In genomic region chr13:110067355-110068175, GRCh38 we compare ENCODE assay signal across 17 cellular contexts.
"Had no signal": no experiment of that assay in that cellular context is flagged by ENCODE, and none has a peak within 500 bp of the region (broad histone marks: within the 10 kb centered on the region; RNA-seq: fewer than 3 reads in every experiment).

No MANE protein-coding gene starts in this region.

- ATAC-seq: activated CD8-positive, alpha-beta memory T cell treated with anti-CD3 and anti-CD28 coated beads, Interleukin-2, amount 10 ng/mL, durations not matched to agents 7 days and 5 days; activated naive CD4-positive, alpha-beta T cell treated with anti-CD3 and anti-CD28 coated beads, Interleukin-2, amount 50 U/mL, for 72 hours; left colon; natural killer cell treated with Interleukin-12 subunit alpha and Interleukin-12 subunit beta and Interleukin-15 and Interleukin-18, amount 100 ng/mL, for 72 hours; stimulated activated naive CD8-positive, alpha-beta T cell treated with anti-CD3 and anti-CD28 coated beads, Interleukin-15, amount 100 ng/mL, for 72 hours had no signal

- H3K4me1 ChIP-seq: colonic mucosa, testis had no signal

- H3K27me3 ChIP-seq: cardiac muscle cell, colonic mucosa, testis had no signal

- H3K9me3 ChIP-seq: colonic mucosa, testis had no signal

- DNase-seq: activated CD4-positive, alpha-beta T cell treated with anti-CD3 and anti-CD28 coated beads, Interleukin-2, amount 50 U/mL, for 4 hours; activated CD4-positive, CD25-positive, alpha-beta regulatory T cell treated with anti-CD3 and anti-CD28 coated beads, Interleukin-2, amount 50 U/mL, for 72 hours; activated CD8-positive, alpha-beta memory T cell treated with anti-CD3 and anti-CD28 coated beads, Interleukin-2, amount 10 ng/mL, durations not matched to agents 7 days and 5 days; activated effector memory CD4-positive, alpha-beta T cell treated with anti-CD3 and anti-CD28 coated beads, Interleukin-2, amount 50 U/mL, for 16 hours; activated T-cell treated with anti-CD3 and anti-CD28 coated beads, Interleukin-2, amount 50 U/mL, for 24 hours; anterior cingulate cortex; colonic mucosa; effector CD4-positive, alpha-beta T cell; left colon; occipital lobe; stimulated activated CD4-positive, alpha-beta T cell treated with anti-CD3 and anti-CD28 coated beads, Interleukin-15, amount 100 ng/mL, for 24 hours; stimulated activated CD4-positive, alpha-beta T cell treated with anti-CD3 and anti-CD28 coated beads, Interleukin-4, amount 100 ng/mL, for 4 hours; stimulated activated naive CD8-positive, alpha-beta T cell treated with anti-CD3 and anti-CD28 coated beads, Interleukin-15, amount 100 ng/mL, for 72 hours; testis had no signal

- H3K27ac ChIP-seq: cardiac muscle cell, colonic mucosa, testis had no signal

- H3K36me3 ChIP-seq: cardiac muscle cell, colonic mucosa had no signal

- H3K4me3 ChIP-seq: cardiac muscle cell, colonic mucosa, testis had no signal
